ENCODE assay signal across 8 cellular contexts in the genomic region with DNA sequence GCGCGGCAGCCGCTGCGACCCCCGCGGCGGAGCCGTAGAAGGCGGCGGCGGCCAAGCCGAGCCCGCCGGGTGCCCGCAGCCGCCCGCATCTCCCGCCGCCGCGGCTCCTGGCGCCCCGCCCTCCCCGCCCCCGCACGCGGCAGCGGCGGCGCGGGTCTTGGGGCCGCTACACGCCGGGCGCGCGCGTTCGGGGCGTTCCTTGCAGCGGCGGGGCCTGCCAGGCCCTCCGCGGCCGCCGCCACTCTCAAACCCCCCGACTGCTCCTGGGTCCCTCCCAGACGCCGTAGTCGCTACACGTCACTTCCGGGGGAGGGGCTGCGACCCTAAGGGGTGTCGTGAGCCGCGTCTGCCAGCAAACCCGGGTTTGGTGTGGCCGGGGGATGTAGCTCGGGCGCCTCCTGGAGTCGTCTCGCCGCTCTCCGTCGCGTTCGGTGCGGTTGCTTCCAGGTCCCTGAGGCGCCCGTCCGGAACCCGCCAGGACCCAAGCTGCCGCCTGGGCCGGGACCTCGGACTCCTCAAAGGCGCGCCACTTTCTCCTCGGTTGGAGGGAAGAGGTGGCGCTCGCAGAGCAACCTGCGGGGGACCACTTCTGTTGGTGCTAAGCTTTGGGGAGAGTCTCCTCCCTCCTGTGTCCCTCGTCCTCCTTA. TPM values are rescaled to one million over a fixed set of nuclear protein-coding genes. Genes with fewer than 3 reads are reported as not detected.
DNase-seq lines count a peak whose midpoint lies in the region; ATAC-seq, FAIRE-seq and TF ChIP-seq lines count a peak whose summit lies in the region.

A gene with protein sequence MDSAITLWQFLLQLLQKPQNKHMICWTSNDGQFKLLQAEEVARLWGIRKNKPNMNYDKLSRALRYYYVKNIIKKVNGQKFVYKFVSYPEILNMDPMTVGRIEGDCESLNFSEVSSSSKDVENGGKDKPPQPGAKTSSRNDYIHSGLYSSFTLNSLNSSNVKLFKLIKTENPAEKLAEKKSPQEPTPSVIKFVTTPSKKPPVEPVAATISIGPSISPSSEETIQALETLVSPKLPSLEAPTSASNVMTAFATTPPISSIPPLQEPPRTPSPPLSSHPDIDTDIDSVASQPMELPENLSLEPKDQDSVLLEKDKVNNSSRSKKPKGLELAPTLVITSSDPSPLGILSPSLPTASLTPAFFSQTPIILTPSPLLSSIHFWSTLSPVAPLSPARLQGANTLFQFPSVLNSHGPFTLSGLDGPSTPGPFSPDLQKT (minus strand): TSS at position 285 of the 647 bp plus-strand sequence. CDS start 8,129 bp downstream, outside the sequence.

- peak within 1 kb of the TSS; percentile 95 for H3K4me2 ChIP-seq in Loucy (ENCODE audit: low read depth, low read length, poor library complexity, severe bottlenecking)

- FAIRE-seq in H54 (lab: Jason Lieb, UNC): no peak

- peaks cover 39% of the 10 kb centered on the region for H4K20me1 ChIP-seq in Loucy (ENCODE audit: insufficient read depth, low read length, poor library complexity, severe bottlenecking)

- peaks cover 17% of the 10 kb centered on the region for H3K36me3 Mint-ChIP-seq in nephron progenitor cell (ENCODE audit: low read depth)

- DNase-seq in ELR (ENCODE audit: low read depth) (peak; percentile 98), H54 (ENCODE audit: insufficient read length, low spot score) (peak; percentile 93), fibroblast of the aortic adventitia (ENCODE audit: low read depth) (peak; percentile 98), nephron progenitor cell (peak; percentile 99)
- DNase-seq in activated effector memory CD4-positive, alpha-beta T cell treated with Interleukin-2 at 50 U/mL for 16 hours: peak; percentile 99
- peak; percentile 99 for DNase-seq in stimulated activated naive CD8-positive, alpha-beta T cell treated with anti-CD3 and anti-CD28 coated beads, Interleukin-15, amount 100 ng/mL, for 72 hours

- H3K27me3 Mint-ChIP-seq in nephron progenitor cell (ENCODE audit: low read depth, poor library complexity): peaks cover 3% of the 10 kb centered on the region
- H3K27me3 Mint-ChIP-seq in stimulated activated naive CD8-positive, alpha-beta T cell treated with anti-CD3 and anti-CD28 coated beads, Interleukin-15, amount 100 ng/mL, for 72 hours: no peaks in the 10 kb centered on the region

- peaks cover 48% of the 10 kb centered on the region for H3K79me2 ChIP-seq in Loucy (ENCODE audit: insufficient read depth, low read length)

- ATAC-seq in stimulated activated naive CD8-positive, alpha-beta T cell treated with anti-CD3 and anti-CD28 coated beads, Interleukin-15, amount 100 ng/mL, for 72 hours: peak; percentile 87

- H3K4me1 ChIP-seq in Loucy (ENCODE audit: insufficient read depth, low read length, poor library complexity, severe bottlenecking): peaks cover 37% of the 10 kb centered on the region

- peak within 1 kb of the TSS; percentile 81 for H2AFZ ChIP-seq in Loucy (ENCODE audit: low read length)

- peak within 1 kb of the TSS; percentile 99 for H3K27ac Mint-ChIP-seq in nephron progenitor cell
- H3K27ac Mint-ChIP-seq in stimulated activated naive CD8-positive, alpha-beta T cell treated with anti-CD3 and anti-CD28 coated beads, Interleukin-15, amount 100 ng/mL, for 72 hours: peak within 1 kb of the TSS; percentile 95 to 97

- H3K9ac ChIP-seq in Loucy (ENCODE audit: low read depth, low read length, poor library complexity, severe bottlenecking): peak within 1 kb of the TSS; percentile 85

- H3K36me3 ChIP-seq in Loucy (ENCODE audit: insufficient read depth, low read length): no peaks in the 10 kb centered on the region

- H3K4me3 Mint-ChIP-seq in nephron progenitor cell: peak within 1 kb of the TSS; percentile 96
- H3K4me3 Mint-ChIP-seq in stimulated activated naive CD8-positive, alpha-beta T cell treated with anti-CD3 and anti-CD28 coated beads, Interleukin-15, amount 100 ng/mL, for 72 hours: peak within 1 kb of the TSS; percentile 87

- H3K4me1 Mint-ChIP-seq in nephron progenitor cell: peaks cover 54% of the 10 kb centered on the region
- peaks cover 42% of the 10 kb centered on the region for H3K4me1 Mint-ChIP-seq in stimulated activated naive CD8-positive, alpha-beta T cell treated with anti-CD3 and anti-CD28 coated beads, Interleukin-15, amount 100 ng/mL, for 72 hours

- H3K9me2 ChIP-seq in Loucy (replicated peaks; ENCODE audit: low read depth, low read length): no peaks in the 10 kb centered on the region

- no peaks in the 10 kb centered on the region for H3K9me3 Mint-ChIP-seq in nephron progenitor cell
- no peaks in the 10 kb centered on the region for H3K9me3 Mint-ChIP-seq in stimulated activated naive CD8-positive, alpha-beta T cell treated with anti-CD3 and anti-CD28 coated beads, Interleukin-15, amount 100 ng/mL, for 72 hours

- H3K9me3 ChIP-seq in Loucy (ENCODE audit: insufficient read depth, low read depth, low read length): no peaks in the 10 kb centered on the region

- peaks cover 3% of the 10 kb centered on the region; the same call in 1 of the 2 replicates for H3F3A ChIP-seq in Loucy (ENCODE audit: low read depth)

- TF ChIP-seq POLR2A in H54 (IDR thresholded peaks at IDR 0.05; ENCODE audit: low read depth, low read length) (peak; percentile 96), Raji (IDR thresholded peaks at IDR 0.05; ENCODE audit: insufficient read depth, low read depth, low read length) (peak; percentile 86)

- TF ChIP-seq CTCF in Loucy (conservative IDR thresholded peaks at IDR 0.05; ENCODE audit: low read length) (peak; percentile 62), fibroblast of the aortic adventitia (IDR thresholded peaks at IDR 0.05; ENCODE audit: insufficient read depth, low read length) (peak; percentile 79), nephron progenitor cell (IDR thresholded peaks at IDR 0.05) (peak; percentile 46)

- no peaks in the 10 kb centered on the region for H3K27me3 ChIP-seq in Loucy (ENCODE audit: insufficient read depth, low read length, poor library complexity, severe bottlenecking)

- H3K4me3 ChIP-seq in Loucy (ENCODE audit: low read length, poor library complexity, severe bottlenecking) (peak within 1 kb of the TSS; percentile 89), fibroblast of the aortic adventitia (ENCODE audit: low read depth, low read length) (peak within 1 kb of the TSS; percentile 84)

RNA-seq across cellular contexts. Expression of the gene that starts here (rescaled TPM):
- 18.4 and 40.9 TPM in 2 replicates for total RNA-seq in fibroblast of the aortic adventitia (ENCODE audit: low replicate concordance)

Comparison
In these comparisons a context has a peak if more than half of its experiments do, and no peak if none do; other contexts are left out.
1. Peak in every context shown above with its lines: DNase-seq, ATAC-seq and H3K4me3 ChIP-seq.